In the genomic region with DNA sequence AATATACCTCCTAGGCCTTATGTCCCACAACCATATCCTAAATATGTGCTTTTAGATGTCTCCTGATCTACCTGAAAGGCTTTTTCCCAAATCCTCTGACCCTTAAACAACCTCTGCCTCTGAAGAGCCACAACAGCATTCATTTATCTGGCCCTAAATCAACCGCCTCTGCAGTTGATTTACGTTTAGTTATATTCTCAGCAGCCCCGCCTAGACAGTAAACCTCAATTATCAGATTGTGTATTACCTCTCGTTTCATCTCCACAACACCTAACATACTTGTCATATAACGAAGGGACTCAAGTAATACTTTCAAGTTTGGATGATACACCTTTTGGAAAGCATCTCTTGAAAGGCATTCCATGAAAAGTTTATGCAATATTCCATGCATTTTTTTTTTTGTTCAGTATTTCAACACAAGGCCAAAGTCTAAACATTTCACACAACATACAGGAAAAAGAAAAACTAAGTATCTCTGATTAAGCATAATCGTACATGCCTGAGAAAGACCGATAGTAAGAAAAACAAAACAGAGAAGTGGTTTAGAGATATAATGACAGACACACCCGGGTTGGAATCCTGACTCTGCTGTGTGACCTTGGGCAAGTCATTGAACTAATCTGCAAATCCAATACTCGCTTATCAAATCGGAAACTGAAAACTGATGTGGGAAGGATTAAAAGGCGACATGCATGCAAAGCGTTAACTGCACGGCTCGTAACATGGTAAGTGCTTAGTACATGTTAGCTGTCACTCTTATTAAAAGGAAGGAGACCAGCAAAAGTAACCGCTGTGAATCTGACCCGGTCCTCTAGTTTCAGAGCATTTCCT, we compare ENCODE assay signal across 7 cellular contexts. TPM values are rescaled to one million over a fixed set of nuclear protein-coding genes. Genes with fewer than 3 reads are reported as not detected.
DNase-seq lines count a peak whose midpoint lies in the region; ATAC-seq and TF ChIP-seq lines count a peak whose summit lies in the region.

No MANE protein-coding gene starts in this region.

- H3K27ac ChIP-seq in KOPT-K1 (ENCODE audit: low read depth, low read length, poor library complexity, severe bottlenecking) (peak overlapping the region; percentile 53), duodenal mucosa (ENCODE audit: low read depth, low read length) (no peak overlapping the region), neural progenitor cell (no peak overlapping the region)

- H3K4me1 ChIP-seq in duodenal mucosa (ENCODE audit: control insufficient read depth in 1 of 2, insufficient read depth in 2 of 2, low read length in 2 of 2): peaks cover 15 to 21% of the 10 kb centered on the region in 2 donors
- peaks cover 11% of the 10 kb centered on the region for H3K4me1 ChIP-seq in neural progenitor cell

- H3K9me3 ChIP-seq in KOPT-K1 (ENCODE audit: insufficient read depth, low read length, poor library complexity, severe bottlenecking) (no peaks in the 10 kb centered on the region), duodenal mucosa (ENCODE audit: control insufficient read depth in 1 of 2, low read length in 2 of 2) (no peaks in the 10 kb centered on the region), neural progenitor cell (ENCODE audit: low read depth) (no peaks in the 10 kb centered on the region)

- no peaks in the 10 kb centered on the region for H3K27me3 ChIP-seq in duodenal mucosa (ENCODE audit: control insufficient read depth in 1 of 2, insufficient read depth in 2 of 2, low read length in 2 of 2)
- H3K27me3 ChIP-seq in neural progenitor cell: peaks cover 16% of the 10 kb centered on the region

- H3K36me3 ChIP-seq in KOPT-K1 (ENCODE audit: insufficient read depth, low read length) (peaks cover 8% of the 10 kb centered on the region), duodenal mucosa (ENCODE audit: control insufficient read depth in 1 of 2, insufficient read depth in 2 of 2, low read length in 2 of 2) (peaks cover 0 to 15% of the 10 kb centered on the region in 2 donors), neural progenitor cell (peaks cover 5% of the 10 kb centered on the region)

- H2AFZ ChIP-seq in neural progenitor cell (replicated peaks): peak overlapping the region; percentile 95

- H3K79me2 ChIP-seq in neural progenitor cell (ENCODE audit: low read depth): peaks cover 43% of the 10 kb centered on the region

- no peaks in the 10 kb centered on the region for H3K27me3 Mint-ChIP-seq in neural progenitor cell (ENCODE audit: insufficient read depth, low read depth)

- no peaks in the 10 kb centered on the region for H3F3A ChIP-seq in neural progenitor cell (ENCODE audit: low read depth)

- peak overlapping the region; percentile 93 to 99 for H3K4me3 ChIP-seq in duodenal mucosa (ENCODE audit: low read depth in 1 of 2, low read length in 2 of 2)
- peak overlapping the region; percentile 79 for H3K4me3 ChIP-seq in neural progenitor cell

- ATAC-seq in GM19395 (IDR thresholded peaks at IDR 0.05; ENCODE audit: unreplicated experiment) (peak; percentile 4), HG03097 (IDR thresholded peaks at IDR 0.05; ENCODE audit: low FRiP score, unreplicated experiment) (no peak)

- H4K20me1 ChIP-seq in neural progenitor cell (ENCODE audit: low read depth): peaks cover 41% of the 10 kb centered on the region

- H3K9me3 Mint-ChIP-seq in neural progenitor cell: no peaks in the 10 kb centered on the region

- TF ChIP-seq CTCF in neural progenitor cell (IDR thresholded peaks at IDR 0.05): no peak

- peak overlapping the region; percentile 87 for H3K4me2 ChIP-seq in neural progenitor cell

- peak overlapping the region; percentile 94 for H3K4me3 Mint-ChIP-seq in neural progenitor cell

- H3K27ac Mint-ChIP-seq in neural progenitor cell: peak overlapping the region; percentile 39

- peaks cover 1% of the 10 kb centered on the region for H3K36me3 Mint-ChIP-seq in neural progenitor cell

- peaks cover 14% of the 10 kb centered on the region for H3K4me1 Mint-ChIP-seq in neural progenitor cell

- H3K9ac ChIP-seq in duodenal mucosa (ENCODE audit: low read depth in 1 of 2, low read length in 2 of 2) (peak overlapping the region; percentile 76 to 92), neural progenitor cell (peak overlapping the region; percentile 85)

- DNase-seq in neural progenitor cell (ENCODE audit: low spot score) (no peak), inferior parietal cortex (ENCODE audit: extremely low spot score) (no peak), GM19238 (ENCODE audit: insufficient read length, low spot score) (no peak)

RNA-seq across cellular contexts. Expression of gene CRBN, which starts 0.8 kb away (rescaled TPM):
- 78.0 and 84.6 TPM in 2 replicates for total RNA-seq in neural progenitor cell (ENCODE audit: low replicate concordance)

RNA-seq across cellular contexts. Expression of gene TRNT1, which starts 52.0 kb away (rescaled TPM):
- total RNA-seq in neural progenitor cell (ENCODE audit: low replicate concordance): 26.5 and 38.8 TPM in 2 replicates
